ENCODE assay signal across 8 cellular contexts in the genomic region with DNA sequence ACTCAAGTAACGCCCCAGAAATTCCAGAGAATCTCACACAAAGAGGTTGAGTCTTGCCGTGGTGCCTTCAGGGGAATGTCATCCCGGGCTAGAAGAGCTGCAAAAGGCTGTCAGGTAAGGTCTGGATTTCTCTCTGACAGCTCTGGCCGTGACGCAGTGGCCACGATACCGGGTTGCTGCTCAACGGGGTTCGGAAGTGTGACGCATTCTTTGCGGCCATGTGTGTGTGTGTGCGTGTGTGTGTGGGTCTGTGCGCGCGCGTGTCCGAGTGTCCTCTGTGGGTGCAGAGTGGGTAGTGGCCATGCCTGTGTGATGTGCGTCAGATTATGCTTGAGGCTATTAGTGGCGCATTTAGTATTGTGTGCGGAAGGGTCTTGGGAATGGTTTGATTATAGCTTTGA.
DNase-seq lines count a peak whose midpoint lies in the region; ATAC-seq lines count a peak whose summit lies in the region.

No MANE protein-coding gene starts in this region.

- peak overlapping the region; percentile 92 to 94 for H3K27ac ChIP-seq in mucosa of rectum (ENCODE audit: low read depth in 2 of 2, low read length in 2 of 2)

- ATAC-seq in GM21390 (IDR thresholded peaks at IDR 0.05; ENCODE audit: unreplicated experiment): peak; percentile 28

- H3K27me3 ChIP-seq in mucosa of rectum (ENCODE audit: control insufficient read depth in 2 of 2, insufficient read depth in 2 of 2, low read length in 2 of 2): no peaks in the 10 kb centered on the region

- DNase-seq in C1 segment of cervical spinal cord (lab: John Stamatoyannopoulos, UW): peak in 8 of 14 donors; percentile 43 to 91 (median 79)
- DNase-seq in KG1 (lab: John Stamatoyannopoulos, UW): peak; percentile 24
- peak; percentile 35 to 42 for DNase-seq in activated CD4-positive, alpha-beta T cell treated with anti-CD3 and anti-CD28 coated beads, Interleukin-2, amount 50 U/mL, for 4 hours
- DNase-seq in effector CD4-positive, alpha-beta T cell: peak; percentile 50
- DNase-seq in stimulated activated CD8-positive, alpha-beta memory T cell treated with anti-CD3 and anti-CD28 coated beads, Interleukin-4, amount 100 ng/mL, for 4 hours (ENCODE audit: low read depth in 2 of 2, low spot score in 1 of 2): peak; percentile 33 to 38
- no peak for DNase-seq in retina

- peak overlapping the region; percentile 89 to 90 for H3K9ac ChIP-seq in mucosa of rectum (ENCODE audit: low read depth in 1 of 2, low read length in 2 of 2)

- peak overlapping the region; percentile 94 for H3K4me3 ChIP-seq in mucosa of rectum (ENCODE audit: low read length in 2 of 2)

- no peaks in the 10 kb centered on the region for H3K9me3 ChIP-seq in mucosa of rectum (ENCODE audit: control insufficient read depth in 2 of 2, low read length in 2 of 2)

- H3K4me1 ChIP-seq in mucosa of rectum (ENCODE audit: control insufficient read depth in 2 of 2, insufficient read depth in 2 of 2, low read length in 2 of 2): peaks cover 8 to 13% of the 10 kb centered on the region in 2 donors

- H3K36me3 ChIP-seq in mucosa of rectum (ENCODE audit: control insufficient read depth in 2 of 2, insufficient read depth in 2 of 2, low read length in 2 of 2): peaks cover 2% of the 10 kb centered on the region in 2 donors
